In the genomic region with DNA sequence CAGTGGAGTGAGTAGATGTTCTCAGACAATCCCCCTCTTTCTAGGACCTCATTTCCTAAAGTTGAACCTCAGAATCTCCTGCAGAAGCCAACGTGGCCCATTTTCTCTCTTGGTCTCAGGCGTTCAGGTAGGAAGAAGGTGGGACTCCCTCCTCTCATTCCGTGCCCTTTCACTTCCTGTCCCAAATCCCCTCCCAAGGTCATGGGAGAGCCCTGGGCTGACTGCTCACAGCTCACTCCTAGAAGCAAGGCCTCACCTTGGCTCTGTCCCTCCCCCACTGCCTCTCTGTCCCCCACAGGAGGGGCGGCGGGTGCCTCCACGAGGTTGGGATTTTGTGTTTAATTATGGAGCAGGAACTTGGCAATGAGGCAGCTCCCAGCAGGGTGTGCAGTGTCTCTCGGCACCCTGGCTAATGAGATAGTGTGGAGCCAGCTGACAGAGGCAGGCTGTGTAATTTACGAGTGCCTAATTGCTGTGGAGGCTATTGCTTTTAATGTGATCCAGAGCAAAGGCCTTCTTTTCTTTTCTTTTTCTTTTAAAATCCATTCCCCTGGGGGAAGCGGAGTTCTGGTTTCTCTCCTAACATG, we compare ENCODE assay signal across 15 cellular contexts. TPM values are rescaled to one million over a fixed set of nuclear protein-coding genes. Genes with fewer than 3 reads are reported as not detected.
DNase-seq lines count a peak whose midpoint lies in the region; ATAC-seq and TF ChIP-seq lines count a peak whose summit lies in the region.
"Had no signal": no experiment of that assay in that cellular context is flagged by ENCODE, and none has a peak within 500 bp of the region (broad histone marks: within the 10 kb centered on the region; RNA-seq: fewer than 3 reads in every experiment).

No MANE protein-coding gene starts in this region.

- H3K9me3 ChIP-seq in cardiac muscle cell (ENCODE audit: low read depth), result no peaks in the 10 kb centered on the region
- no peaks in the 10 kb centered on the region for H3K9me3 ChIP-seq in spleen
- H3K9me3 ChIP-seq: SJSA1, upper lobe of left lung had no signal

- WGBS in spleen, 5 donors, result 64 to 70% (median 67%) methylated on average over 9 of the region's 9 CpGs

- intact Hi-C loops in spleen (cut with DNase I; ENCODE audit: low total_unique reads), result no loop called here

- TF ChIP-seq POLR2A in spleen (IDR thresholded peaks at IDR 0.05), result no peak

- no peaks in the 10 kb centered on the region for H3K27me3 ChIP-seq in cardiac muscle cell
- H3K27me3 ChIP-seq in spleen (replicated peaks in 1 of 7), result peaks cover 0 to 55% (median 8%) of the 10 kb centered on the region in 7 donors
- H3K27me3 ChIP-seq: upper lobe of left lung had no signal

- no peak overlapping the region for H3K4me3 ChIP-seq in cardiac muscle cell
- no peak overlapping the region for H3K4me3 ChIP-seq in spleen
- H3K4me3 ChIP-seq: SJSA1, upper lobe of left lung had no signal

- peak overlapping the region; percentile 65 for H3K27ac ChIP-seq in cardiac muscle cell
- no peak overlapping the region for H3K27ac ChIP-seq in spleen
- H3K27ac ChIP-seq: SJSA1, upper lobe of left lung had no signal

- H3K36me3 ChIP-seq in cardiac muscle cell (no peaks in the 10 kb centered on the region), spleen (no peaks in the 10 kb centered on the region)
- H3K36me3 ChIP-seq: SJSA1, upper lobe of left lung had no signal

- DNase-seq in DMS79 treated with DMSO at 0.1 percent for 48 hours (lab: John Stamatoyannopoulos, UW) (peak; percentile 21), DMS79 (lab: John Stamatoyannopoulos, UW) (no peak), NCI-H510A treated with DMSO at 0.1 percent for 48 hours (lab: John Stamatoyannopoulos, UW) (peak; percentile 50), cardiac muscle cell (ENCODE audit: low read depth in 1 of 2, low spot score in 1 of 2) (peak in 1 of 2 donors; percentile 21), superior temporal gyrus (ENCODE audit: extremely low spot score) (peak; percentile 47), spleen (no peak)
- no peak for DNase-seq in stimulated activated CD4-positive, alpha-beta T cell treated with anti-CD3 and anti-CD28 coated beads, Interleukin-2, amount 100 ng/mL, for 24 hours
- DNase-seq: activated naive CD4-positive, alpha-beta T cell; dermis blood vessel endothelial cell; HCEC 1CT; upper lobe of left lung had no signal

- TF ChIP-seq CTCF in cardiac muscle cell (IDR thresholded peaks at IDR 0.05; ENCODE audit: low read depth, low read length) (no peak), spleen (IDR thresholded peaks at IDR 0.05 in 8 of 11, conservative IDR thresholded peaks at IDR 0.05 in 3 of 11) (no peak)

- ATAC-seq in GM21528 (IDR thresholded peaks at IDR 0.05; ENCODE audit: low FRiP score, unreplicated experiment), result no peak

- peaks cover 7% of the 10 kb centered on the region for H3K4me1 ChIP-seq in cardiac muscle cell (ENCODE audit: low read depth)
- H3K4me1 ChIP-seq in spleen, result peaks cover 0 to 24% (median 4%) of the 10 kb centered on the region in 6 donors
- H3K4me1 ChIP-seq: SJSA1 had no signal

RNA-seq across cellular contexts. Expression of gene CDK18, which starts 9.1 kb away (rescaled TPM):
- total RNA-seq in cardiac muscle cell (22.3 and 42.0 TPM in 2 replicates), spleen (10 to 100 TPM; 14.1 to 25.3 (median 22.4) TPM)
- polyA plus RNA-seq in cardiac muscle cell (29.8 and 46.2 TPM in 2 replicates), spleen (10 to 100 TPM in 1 of 3 donors, 1 to 10 TPM in 2; 3.5 to 15.3 (median 5.5) TPM)
- total RNA-seq: pulmonary artery endothelial cell had no signal

RNA-seq across cellular contexts. Expression of gene BLACAT1, which starts 39.5 kb away (rescaled TPM):
- total RNA-seq in cardiac muscle cell (0.56 and 0.66 TPM in 2 replicates), spleen (under 1 TPM in 5 of 7 donors, not detected in 2; 0.19 to 0.51 (median 0.24) TPM)
- polyA plus RNA-seq in cardiac muscle cell (0.86 TPM in 1 of 2 replicates, not detected in the other), spleen (under 1 TPM in 1 of 3 donors, not detected in 2; 0.02 TPM)
- total RNA-seq: dermis blood vessel endothelial cell, lung microvascular endothelial cell, pulmonary artery endothelial cell, SJSA1 had no signal

Comparison
In these comparisons a context has a peak if more than half of its experiments do, and no peak if none do; other contexts are left out.
1. DNase-seq: peak in DMS79 treated with DMSO at 0.1 percent for 48 hours (single experiment), NCI-H510A treated with DMSO at 0.1 percent for 48 hours (single experiment) and superior temporal gyrus (single experiment); none in DMS79 (single experiment), spleen (single experiment) and stimulated activated CD4-positive, alpha-beta T cell treated with anti-CD3 and anti-CD28 coated beads, Interleukin-2, amount 100 ng/mL, for 24 hours (0 of 2).